20 cellular contexts compared by ENCODE assay signal in genomic region chr7:88310950-88311674, GRCh38. TPM values are rescaled to one million over a fixed set of nuclear protein-coding genes. Genes with fewer than 3 reads are reported as not detected.
A peak's percentile ranks its signal among the peaks of the same experiment; 100 is the strongest.
DNase-seq lines count a peak whose midpoint lies in the region; ATAC-seq and TF ChIP-seq lines count a peak whose summit lies in the region.
"Had no signal": no experiment of that assay in that cellular context is flagged by ENCODE, and none has a peak within 500 bp of the region (broad histone marks: within the 10 kb centered on the region; RNA-seq: fewer than 3 reads in every experiment).

No MANE protein-coding gene starts in this region.

- H3K79me2 ChIP-seq in parathyroid adenoma, result no peaks in the 10 kb centered on the region

- TF ChIP-seq CTCF in left ventricle myocardium inferior (IDR thresholded peaks at IDR 0.05; ENCODE audit: borderline replicate concordance) (no peak), body of pancreas (IDR thresholded peaks at IDR 0.05) (no peak), parathyroid adenoma (IDR thresholded peaks at IDR 0.05) (no peak), prostate gland (IDR thresholded peaks at IDR 0.05) (no peak)

- intact Hi-C loops in left ventricle myocardium inferior (cut with micrococcal nuclease) (no loop called here), left ventricle myocardium superior (cut with micrococcal nuclease) (no loop called here), body of pancreas (cut with DNase I) (no loop called here), prostate gland (cut with DNase I) (no loop called here)

- TF ChIP-seq POLR2A in body of pancreas (IDR thresholded peaks at IDR 0.05) (no peak), prostate gland (IDR thresholded peaks at IDR 0.05) (no peak)

- H3K27ac ChIP-seq in left ventricle myocardium inferior (replicated peaks) (peak overlapping the region; percentile 81), body of pancreas (peak overlapping the region in 2 of 4 donors; percentile 44 to 55), parathyroid adenoma (peak overlapping the region; percentile 45), prostate gland (peak overlapping the region in 1 of 2 donors; percentile 0)
- H3K27ac ChIP-seq: cardiac muscle cell, SK-N-MC had no signal

- no peak overlapping the region for H3K9ac ChIP-seq in parathyroid adenoma

- 73 to 82% methylated on average over 4 of the region's 4 CpGs for WGBS in body of pancreas, 2 donors
- 92% methylated on average over 4 of the region's 4 CpGs for WGBS in prostate gland

- ATAC-seq in left ventricle myocardium superior (no peak), body of pancreas (peak; percentile 3), HG02840 (IDR thresholded peaks at IDR 0.05; ENCODE audit: low FRiP score, unreplicated experiment) (no peak)

- no peak overlapping the region for H2AFZ ChIP-seq in parathyroid adenoma

- H3K36me3 ChIP-seq in left ventricle myocardium inferior (no peaks in the 10 kb centered on the region), body of pancreas (replicated peaks in 1 of 2; ENCODE audit: insufficient read depth in 1 of 2, low read depth in 2 of 2) (no peaks in the 10 kb centered on the region), parathyroid adenoma (ENCODE audit: control insufficient read depth, insufficient read depth, low read length) (no peaks in the 10 kb centered on the region), prostate gland (no peaks in the 10 kb centered on the region)
- H3K36me3 ChIP-seq: cardiac muscle cell had no signal

- H3K4me3 ChIP-seq in left ventricle myocardium inferior, result no peak overlapping the region
- H3K4me3 ChIP-seq in body of pancreas, result no peak overlapping the region
- no peak overlapping the region for H3K4me3 ChIP-seq in parathyroid adenoma (ENCODE audit: low read depth, low read length)
- H3K4me3 ChIP-seq in prostate gland, result no peak overlapping the region
- H3K4me3 ChIP-seq: cardiac muscle cell, SK-N-MC had no signal

- DNase-seq in left ventricle myocardium inferior, result no peak
- no peak for DNase-seq in left ventricle myocardium superior
- no peak for DNase-seq in body of pancreas
- DNase-seq in prostate gland (ENCODE audit: low spot score), result no peak
- DNase-seq in dedifferentiated amniotic fluid mesenchymal stem cell (ENCODE audit: extremely low spot score), result no peak
- no peak for DNase-seq in NCI-H1694 treated with DMSO at 0.1 percent for 48 hours (lab: John Stamatoyannopoulos, UW)
- DNase-seq: activated CD4-positive, alpha-beta memory T cell treated with anti-CD3 and anti-CD28 coated beads, Interleukin-2, amount 10 ng/mL, durations not matched to agents 7 days and 5 days; activated gamma-delta T cell treated with Interleukin-2 at 50 U/mL for 16 hours; KBM-7; kidney glomerular epithelial cell; midbrain; NCI-H187 treated with DMSO at 0.1 percent for 48 hours; NCI-H2227 treated with DMSO at 0.1 percent for 48 hours; stimulated activated CD4-positive, alpha-beta T cell treated with anti-CD3 and anti-CD28 coated beads, Interleukin-12 subunit alpha, Interleukin-12 subunit beta, amount 100 ng/mL, for 4 hours had no signal

- peaks cover 64% of the 10 kb centered on the region for H3K4me1 ChIP-seq in left ventricle myocardium inferior
- peaks cover 21% of the 10 kb centered on the region for H3K4me1 ChIP-seq in body of pancreas
- no peaks in the 10 kb centered on the region for H3K4me1 ChIP-seq in parathyroid adenoma
- no peaks in the 10 kb centered on the region for H3K4me1 ChIP-seq in prostate gland (replicated peaks)

- H3K27me3 ChIP-seq in left ventricle myocardium inferior (ENCODE audit: low read depth), result no peaks in the 10 kb centered on the region
- H3K27me3 ChIP-seq in body of pancreas, result no peaks in the 10 kb centered on the region
- no peaks in the 10 kb centered on the region for H3K27me3 ChIP-seq in parathyroid adenoma (ENCODE audit: control insufficient read depth, insufficient read depth, low read length)
- no peaks in the 10 kb centered on the region for H3K27me3 ChIP-seq in prostate gland (replicated peaks; ENCODE audit: insufficient read depth)

- H3K4me2 ChIP-seq in parathyroid adenoma (ENCODE audit: low read length), result no peak overlapping the region

- no peaks in the 10 kb centered on the region for H3K9me3 ChIP-seq in left ventricle myocardium inferior (replicated peaks)
- H3K9me3 ChIP-seq in body of pancreas, result no peaks in the 10 kb centered on the region
- H3K9me3 ChIP-seq in parathyroid adenoma (ENCODE audit: control insufficient read depth, low read length), result no peaks in the 10 kb centered on the region
- H3K9me3 ChIP-seq in prostate gland, result no peaks in the 10 kb centered on the region

RNA-seq across cellular contexts. Expression of gene STEAP4, which starts 4.4 kb away (rescaled TPM):
- total RNA-seq in left ventricle myocardium inferior (15.7 TPM), left ventricle myocardium superior (21.7 TPM), body of pancreas (10 to 100 TPM; 14.3 to 14.8 TPM), prostate gland (10 to 100 TPM; 39.6 to 40.1 TPM)
- total RNA-seq: activated CD4-positive, alpha-beta memory T cell treated with anti-CD3 and anti-CD28 coated beads, Interleukin-2, amount 10 ng/mL, durations not matched to agents 7 days and 5 days; cardiac muscle cell; neural crest cell; pulmonary artery endothelial cell had no signal
